Comparison of ENCODE assay signal across 8 cellular contexts in the genomic region with DNA sequence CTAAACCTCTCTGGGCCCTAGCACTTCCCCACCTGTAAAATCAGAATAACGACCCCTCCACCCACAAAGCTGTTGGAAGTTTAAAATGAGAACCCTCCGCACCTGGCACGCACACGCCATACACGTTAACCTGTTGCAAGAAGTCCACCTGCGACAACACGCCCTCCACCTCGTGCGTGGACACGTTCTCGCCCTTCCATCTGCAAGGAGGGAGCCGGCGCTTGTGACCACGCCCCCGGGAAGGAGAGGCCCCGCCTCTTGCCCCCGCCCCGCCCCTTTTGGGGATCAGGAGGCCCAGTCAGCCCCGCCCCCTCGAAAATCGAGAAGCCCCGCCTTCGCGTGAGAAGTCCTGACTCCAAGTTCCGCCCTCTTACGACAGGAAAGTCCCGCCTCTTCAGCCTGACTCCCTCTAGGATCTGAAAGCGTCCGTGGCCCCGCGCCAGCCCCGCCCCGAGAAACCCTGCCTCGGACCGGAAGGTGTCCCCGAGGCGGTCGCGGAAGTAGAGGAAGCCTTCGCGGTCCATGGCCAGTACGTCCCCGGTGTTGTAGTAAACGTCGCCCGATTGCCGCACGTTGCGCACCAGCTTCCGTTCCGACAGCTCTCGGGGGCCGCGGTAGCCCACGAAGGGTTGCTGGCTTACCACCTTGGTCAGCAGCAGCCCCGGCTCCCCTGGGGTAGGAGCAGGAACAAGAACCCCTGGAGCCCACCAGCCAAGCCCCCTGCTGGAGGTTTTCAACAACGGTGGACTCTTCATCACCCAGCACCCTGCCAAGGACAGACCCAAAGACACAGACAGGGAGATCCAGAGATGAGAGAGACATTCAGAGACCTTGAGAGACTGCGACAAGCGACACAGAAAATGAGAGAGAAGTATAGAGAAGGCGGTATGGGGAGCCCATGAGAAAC. TPM values are rescaled to one million over a fixed set of nuclear protein-coding genes. Genes with fewer than 3 reads are reported as not detected.
DNase-seq lines count a peak whose midpoint lies in the region; ATAC-seq and TF ChIP-seq lines count a peak whose summit lies in the region.

No MANE protein-coding gene starts in this region.

- peak overlapping the region; percentile 97 for H3K27ac Mint-ChIP-seq in activated T-helper 2 cell treated with anti-CD3 and anti-CD28 coated beads, Interferon-gamma antibody, Interleukin-2, Interleukin-4, amounts not matched to agents 10 μg/mL and 5 μg/mL and 100 μg/mL, durations not matched to agents 14 hours and 24 hours and 36 hours
- peak overlapping the region; percentile 88 to 97 for H3K27ac Mint-ChIP-seq in natural killer cell

- peak overlapping the region; percentile 99 for H3K4me3 Mint-ChIP-seq in activated T-helper 2 cell treated with anti-CD3 and anti-CD28 coated beads, Interferon-gamma antibody, Interleukin-2, Interleukin-4, amounts not matched to agents 10 μg/mL and 5 μg/mL and 100 μg/mL, durations not matched to agents 14 hours and 24 hours and 36 hours (ENCODE audit: low read depth)
- peak overlapping the region; percentile 91 for H3K4me3 Mint-ChIP-seq in natural killer cell

- in situ Hi-C loops in GM23248 (cut with MboI), result no loop called here

- H3K4me1 ChIP-seq in GM23248 (ENCODE audit: insufficient read depth), result no peaks in the 10 kb centered on the region

- DNase-seq in EL (peak; percentile 99), GM23248 (peak; percentile 100), Kasumi-1 (lab: John Stamatoyannopoulos, UW) (peak; percentile 96 to 98), RKO (ENCODE audit: low spot score) (peak; percentile 99), fibroblast of peridontal ligament (ENCODE audit: extremely low read depth) (peak; percentile 98), natural killer cell (peak; percentile 85)
- DNase-seq in activated T-helper 2 cell treated with anti-CD3 and anti-CD28 coated beads, Interferon-gamma antibody, Interleukin-2, Interleukin-4, amounts not matched to agents 10 μg/mL and 5 μg/mL and 100 μg/mL, durations not matched to agents 14 hours and 24 hours and 36 hours (ENCODE audit: low spot score), result peak; percentile 96
- peak; percentile 80 to 95 (median 88) for DNase-seq in stimulated activated naive CD4-positive, alpha-beta T cell (lab: John Stamatoyannopoulos, UW)

- intact Hi-C loops in activated T-helper 2 cell treated with anti-CD3 and anti-CD28 coated beads, Interferon-gamma antibody, Interleukin-2, Interleukin-4, amounts not matched to agents 10 μg/mL and 5 μg/mL and 100 μg/mL, durations not matched to agents 14 hours and 24 hours and 36 hours (cut with micrococcal nuclease), result loop anchor here (1.0 kb wide), 4 partner anchors 15 to 91 kb away; a partner anchor contains a TSS
- intact Hi-C loops in natural killer cell (cut with micrococcal nuclease), result loop anchor here (1.0 kb wide), 3 partner anchors 20 to 45 kb away; a partner anchor contains a TSS

- no peaks in the 10 kb centered on the region for H3K9me3 ChIP-seq in GM23248 (ENCODE audit: low read depth)

- no peaks in the 10 kb centered on the region for H3F3A ChIP-seq in GM23248 (ENCODE audit: insufficient read depth)

- WGBS in GM23248 (ENCODE audit: low coverage in 1 of 2, low lambda C conversion rate in 2 of 2, missing lambda C conversion rate in 2 of 2), 2 experiments, result 4 to 5% methylated on average over 56 to 57 of the region's 60 CpGs

- no peaks in the 10 kb centered on the region for H3K27me3 Mint-ChIP-seq in activated T-helper 2 cell treated with anti-CD3 and anti-CD28 coated beads, Interferon-gamma antibody, Interleukin-2, Interleukin-4, amounts not matched to agents 10 μg/mL and 5 μg/mL and 100 μg/mL, durations not matched to agents 14 hours and 24 hours and 36 hours (ENCODE audit: low read depth)
- H3K27me3 Mint-ChIP-seq in natural killer cell (ENCODE audit: low read depth in 2 of 2), result no peaks in the 10 kb centered on the region

- H3K27me3 ChIP-seq in GM23248 (replicated peaks; ENCODE audit: insufficient read depth), result no peaks in the 10 kb centered on the region

- peak overlapping the region; percentile 93 for H3K4me2 ChIP-seq in GM23248 (ENCODE audit: unreplicated experiment)

- H3K36me3 Mint-ChIP-seq in activated T-helper 2 cell treated with anti-CD3 and anti-CD28 coated beads, Interferon-gamma antibody, Interleukin-2, Interleukin-4, amounts not matched to agents 10 μg/mL and 5 μg/mL and 100 μg/mL, durations not matched to agents 14 hours and 24 hours and 36 hours (ENCODE audit: low read depth), result peaks cover 5% of the 10 kb centered on the region
- H3K36me3 Mint-ChIP-seq in natural killer cell, result no peaks in the 10 kb centered on the region

- peak overlapping the region; percentile 84 for H3K4me3 ChIP-seq in GM23248

- peak overlapping the region; percentile 100 for H2AFZ ChIP-seq in GM23248

- no peaks in the 10 kb centered on the region for H3K9me2 ChIP-seq in GM23248 (ENCODE audit: insufficient read depth)

- H3K9me3 Mint-ChIP-seq in activated T-helper 2 cell treated with anti-CD3 and anti-CD28 coated beads, Interferon-gamma antibody, Interleukin-2, Interleukin-4, amounts not matched to agents 10 μg/mL and 5 μg/mL and 100 μg/mL, durations not matched to agents 14 hours and 24 hours and 36 hours, result peaks cover 12% of the 10 kb centered on the region
- peaks cover 10 to 11% of the 10 kb centered on the region in 2 donors for H3K9me3 Mint-ChIP-seq in natural killer cell

- H4K20me1 ChIP-seq in GM23248 (ENCODE audit: insufficient read depth), result no peaks in the 10 kb centered on the region

- TF ChIP-seq CTCF in natural killer cell (IDR thresholded peaks at IDR 0.05), result peak; percentile 23

- H3K4me1 Mint-ChIP-seq in activated T-helper 2 cell treated with anti-CD3 and anti-CD28 coated beads, Interferon-gamma antibody, Interleukin-2, Interleukin-4, amounts not matched to agents 10 μg/mL and 5 μg/mL and 100 μg/mL, durations not matched to agents 14 hours and 24 hours and 36 hours (ENCODE audit: low read depth), result peaks cover 21% of the 10 kb centered on the region
- peaks cover 14 to 18% of the 10 kb centered on the region in 2 donors for H3K4me1 Mint-ChIP-seq in natural killer cell

- no peaks in the 10 kb centered on the region for H3K79me2 ChIP-seq in GM23248 (ENCODE audit: insufficient read depth)

- no peaks in the 10 kb centered on the region for H3K36me3 ChIP-seq in GM23248 (ENCODE audit: low read depth)

- peak; percentile 88 to 93 (median 89) for ATAC-seq in natural killer cell

- H3K27ac ChIP-seq in GM23248, result peak overlapping the region; percentile 29

- H3K9ac ChIP-seq in GM23248, result peak overlapping the region; percentile 86

RNA-seq across cellular contexts. Expression of a gene that starts 12.5 kb away (rescaled TPM):
- total RNA-seq in GM23248 (2014; rRNA removed; shearing (Covaris generic)), result 0.63 and 3.6 TPM in 2 replicates
- polyA plus RNA-seq in GM23248 (2016; fragmentation: Nextera tagmentation; extraction: Ambion mirVana), result 5.1 and 6.3 TPM in 2 replicates
- total RNA-seq in activated T-helper 2 cell treated with anti-CD3 and anti-CD28 coated beads, Interferon-gamma antibody, Interleukin-2, Interleukin-4, amounts not matched to agents 10 μg/mL and 5 μg/mL and 100 μg/mL, durations not matched to agents 14 hours and 24 hours and 36 hours, result 23.0 and 23.5 TPM in 2 replicates
- total RNA-seq in natural killer cell, result 1 to 10 TPM; 4.6 to 7.0 (median 4.7) TPM

RNA-seq across cellular contexts. Expression of a gene that starts 20.3 kb away (rescaled TPM):
- total RNA-seq in GM23248 (2014; rRNA removed; shearing (Covaris generic)), result 5.9 and 9.0 TPM in 2 replicates
- polyA plus RNA-seq in GM23248 (2016; fragmentation: Nextera tagmentation; extraction: Ambion mirVana), result 16.0 and 17.9 TPM in 2 replicates
- 16.6 and 17.7 TPM in 2 replicates for total RNA-seq in activated T-helper 2 cell treated with anti-CD3 and anti-CD28 coated beads, Interferon-gamma antibody, Interleukin-2, Interleukin-4, amounts not matched to agents 10 μg/mL and 5 μg/mL and 100 μg/mL, durations not matched to agents 14 hours and 24 hours and 36 hours
- total RNA-seq in natural killer cell, result 10 to 100 TPM in 1 of 3 donors, 1 to 10 TPM in 2; 9.6 to 12.6 (median 9.8) TPM

RNA-seq across cellular contexts. Expression of a gene that starts 23.1 kb away (rescaled TPM):
- 17.8 and 18.0 TPM in 2 replicates for total RNA-seq in GM23248 (2014; rRNA removed; shearing (Covaris generic))
- 5.8 and 6.4 TPM in 2 replicates for polyA plus RNA-seq in GM23248 (2016; fragmentation: Nextera tagmentation; extraction: Ambion mirVana)
- 6.6 and 6.9 TPM in 2 replicates for total RNA-seq in activated T-helper 2 cell treated with anti-CD3 and anti-CD28 coated beads, Interferon-gamma antibody, Interleukin-2, Interleukin-4, amounts not matched to agents 10 μg/mL and 5 μg/mL and 100 μg/mL, durations not matched to agents 14 hours and 24 hours and 36 hours
- 10 to 100 TPM; 11.9 to 14.5 (median 13.5) TPM for total RNA-seq in natural killer cell

RNA-seq across cellular contexts. Expression of a gene that starts 32.4 kb away (rescaled TPM):
- 16.3 and 19.1 TPM in 2 replicates for total RNA-seq in GM23248 (2014; rRNA removed; shearing (Covaris generic))
- polyA plus RNA-seq in GM23248 (2016; fragmentation: Nextera tagmentation; extraction: Ambion mirVana), result 5.5 and 6.3 TPM in 2 replicates
- total RNA-seq in activated T-helper 2 cell treated with anti-CD3 and anti-CD28 coated beads, Interferon-gamma antibody, Interleukin-2, Interleukin-4, amounts not matched to agents 10 μg/mL and 5 μg/mL and 100 μg/mL, durations not matched to agents 14 hours and 24 hours and 36 hours, result 11.6 and 12.3 TPM in 2 replicates
- 10 to 100 TPM; 21.3 to 23.7 (median 23.3) TPM for total RNA-seq in natural killer cell

RNA-seq across cellular contexts. Expression of a gene that starts 44.6 kb away (rescaled TPM):
- total RNA-seq in GM23248 (2014; rRNA removed; shearing (Covaris generic)), result 263 and 319 TPM in 2 replicates
- polyA plus RNA-seq in GM23248 (2016; fragmentation: Nextera tagmentation; extraction: Ambion mirVana), result 61.5 and 62.0 TPM in 2 replicates
- total RNA-seq in activated T-helper 2 cell treated with anti-CD3 and anti-CD28 coated beads, Interferon-gamma antibody, Interleukin-2, Interleukin-4, amounts not matched to agents 10 μg/mL and 5 μg/mL and 100 μg/mL, durations not matched to agents 14 hours and 24 hours and 36 hours, result 658 and 662 TPM in 2 replicates
- 100 to 1,000 TPM; 330 to 451 (median 408) TPM for total RNA-seq in natural killer cell

Comparison
In these comparisons a context has a peak if more than half of its experiments do, and no peak if none do; other contexts are left out.
1. Peak in every context shown above with its lines: DNase-seq, ATAC-seq, H3K4me3 ChIP-seq and H3K27ac ChIP-seq.